10 cellular contexts compared by ENCODE assay signal in the genomic region with DNA sequence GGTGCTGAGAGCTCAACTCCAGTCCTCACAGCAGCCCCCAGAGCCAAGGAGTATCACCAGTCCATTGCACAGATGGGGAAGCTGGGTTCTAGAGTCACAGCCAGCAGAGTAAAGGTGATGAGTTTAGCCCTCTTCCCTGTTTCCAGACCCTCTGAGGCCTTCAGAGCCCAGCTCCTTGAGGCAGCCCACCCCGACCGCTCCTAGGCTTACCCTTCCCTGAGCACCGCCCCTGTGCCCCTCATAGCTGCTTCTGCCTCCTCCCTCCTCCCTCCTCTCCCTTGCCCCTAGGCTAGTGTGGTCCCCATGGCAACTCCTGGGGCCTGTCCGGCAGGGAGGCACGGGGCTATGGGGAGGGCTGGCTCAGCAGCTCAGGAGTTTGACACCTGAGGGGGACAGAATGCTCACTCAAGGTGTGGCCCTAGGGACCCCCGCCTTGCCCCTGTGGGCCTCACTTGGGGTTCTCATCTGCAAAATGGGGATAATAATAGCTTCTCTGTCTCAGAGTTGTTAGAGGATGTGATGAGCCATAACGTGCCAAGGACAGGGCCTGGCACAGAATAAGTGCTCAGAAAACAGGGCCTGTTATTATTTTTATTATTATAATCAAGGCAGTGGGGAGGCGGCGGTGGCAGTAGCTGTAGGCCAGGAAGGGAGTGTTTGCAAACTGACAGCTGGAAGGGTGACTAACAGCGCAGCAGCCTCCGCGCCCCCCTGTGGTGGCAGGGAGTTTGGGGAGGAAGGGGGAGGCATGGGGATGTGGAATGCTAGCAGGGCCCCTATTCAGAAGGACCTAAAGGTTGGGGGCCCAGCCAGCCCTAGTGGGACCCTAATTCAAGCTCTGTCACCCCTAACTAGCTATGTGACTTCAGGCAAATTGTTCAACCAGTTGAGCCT. TPM values are rescaled to one million over a fixed set of nuclear protein-coding genes. Genes with fewer than 3 reads are reported as not detected.
DNase-seq lines count a peak whose midpoint lies in the region; ATAC-seq and TF ChIP-seq lines count a peak whose summit lies in the region.
"Had no signal": no experiment of that assay in that cellular context is flagged by ENCODE, and none has a peak within 500 bp of the region (broad histone marks: within the 10 kb centered on the region; RNA-seq: fewer than 3 reads in every experiment).

No MANE protein-coding gene starts in this region.

- intact Hi-C loops in CD4-positive, alpha-beta T cell (cut with DNase I, micrococcal nuclease) = loop anchor here (1.0 kb wide), 2 partner anchors 12 to 22 kb away; no protein-coding TSS in a partner anchor

- POLR2A ChIA-PET in CD4-positive, alpha-beta T cell (lab: Charles Lee) = interaction anchor here (1.3 to 33.5 kb wide), 5 partner anchors 14 to 177 kb away, joined by 3 to 925 read pairs (median 4); a partner anchor contains a TSS
- POLR2A ChIA-PET in naive thymus-derived CD8-positive, alpha-beta T cell (lab: Charles Lee) = interaction anchor here (0.6 to 32.7 kb wide), 11 partner anchors 2 to 166 kb away, joined by 3 to 1300 read pairs (median 4); a partner anchor contains a TSS

- peaks cover 90% of the 10 kb centered on the region for H3K4me1 Mint-ChIP-seq in CD4-positive, alpha-beta T cell (ENCODE audit: low read depth)
- H3K4me1 Mint-ChIP-seq in activated naive CD4-positive, alpha-beta T cell treated with anti-CD3 and anti-CD28 coated beads, Interleukin-2, amount 10 ng/mL, durations not matched to agents 7 days and 5 days = peaks cover 89% of the 10 kb centered on the region
- H3K4me1 Mint-ChIP-seq in naive thymus-derived CD8-positive, alpha-beta T cell = peaks cover 40 to 93% (median 89%) of the 10 kb centered on the region in 4 donors

- CTCF ChIA-PET in CD4-positive, alpha-beta T cell (lab: Charles Lee) = interaction anchor here (0.5 to 14.8 kb wide), 13 partner anchors 11 to 196 kb away, joined by 3 to 353 read pairs (median 4); a partner anchor contains a TSS
- CTCF ChIA-PET in activated naive CD4-positive, alpha-beta T cell treated with anti-CD3 and anti-CD28 coated beads, Interleukin-2, amount 10 ng/mL, durations not matched to agents 7 days and 5 days (lab: Charles Lee) = interaction anchor here (0.8 to 15.9 kb wide), 10 partner anchors 9 to 172 kb away, joined by 3 to 880 read pairs (median 4); a partner anchor contains a TSS

- peak overlapping the region; percentile 94 for H3K27ac Mint-ChIP-seq in CD4-positive, alpha-beta T cell
- H3K27ac Mint-ChIP-seq in activated naive CD4-positive, alpha-beta T cell treated with anti-CD3 and anti-CD28 coated beads, Interleukin-2, amount 10 ng/mL, durations not matched to agents 7 days and 5 days = peak overlapping the region; percentile 80
- peak overlapping the region; percentile 81 to 94 (median 90) for H3K27ac Mint-ChIP-seq in naive thymus-derived CD8-positive, alpha-beta T cell

- TF ChIP-seq CTCF in CD4-positive, alpha-beta T cell (IDR thresholded peaks at IDR 0.05) = peak; percentile 68

- H3K4me3 Mint-ChIP-seq in CD4-positive, alpha-beta T cell = peak overlapping the region; percentile 74
- no peak overlapping the region for H3K4me3 Mint-ChIP-seq in activated naive CD4-positive, alpha-beta T cell treated with anti-CD3 and anti-CD28 coated beads, Interleukin-2, amount 10 ng/mL, durations not matched to agents 7 days and 5 days
- H3K4me3 Mint-ChIP-seq in naive thymus-derived CD8-positive, alpha-beta T cell = peak overlapping the region; percentile 61 to 96 (median 82)

- H3K27ac ChIP-seq in CD4-positive, alpha-beta T cell (ENCODE audit: low read depth, low read length) = peak overlapping the region; percentile 90

- DNase-seq in CD4-positive, alpha-beta T cell = peak; percentile 65 to 83 (median 74)
- DNase-seq in RPMI7951 (ENCODE audit: low read depth) (peak; percentile 38), putamen (ENCODE audit: low spot score) (no peak), DMS53 treated with DMSO at 0.1 percent for 48 hours (lab: John Stamatoyannopoulos, UW; ENCODE audit: unreplicated experiment) (no peak), NCI-H187 (lab: John Stamatoyannopoulos, UW) (no peak)
- peak; percentile 84 for DNase-seq in activated naive CD4-positive, alpha-beta T cell treated with anti-CD3 and anti-CD28 coated beads, Interleukin-2, amount 10 ng/mL, durations not matched to agents 7 days and 5 days
- DNase-seq in naive thymus-derived CD8-positive, alpha-beta T cell = peak; percentile 67 to 86 (median 72)
- DNase-seq: NCI-H446 had no signal

- no peaks in the 10 kb centered on the region for H3K27me3 ChIP-seq in CD4-positive, alpha-beta T cell (ENCODE audit: control insufficient read depth, insufficient read depth, low read length)

- no peaks in the 10 kb centered on the region for H3K9me3 ChIP-seq in CD4-positive, alpha-beta T cell (ENCODE audit: control insufficient read depth, low read length)

- H3K27me3 Mint-ChIP-seq in CD4-positive, alpha-beta T cell = no peaks in the 10 kb centered on the region
- no peaks in the 10 kb centered on the region for H3K27me3 Mint-ChIP-seq in activated naive CD4-positive, alpha-beta T cell treated with anti-CD3 and anti-CD28 coated beads, Interleukin-2, amount 10 ng/mL, durations not matched to agents 7 days and 5 days
- H3K27me3 Mint-ChIP-seq in naive thymus-derived CD8-positive, alpha-beta T cell = no peaks in the 10 kb centered on the region

- no peaks in the 10 kb centered on the region for H3K9me3 Mint-ChIP-seq in CD4-positive, alpha-beta T cell
- no peaks in the 10 kb centered on the region for H3K9me3 Mint-ChIP-seq in activated naive CD4-positive, alpha-beta T cell treated with anti-CD3 and anti-CD28 coated beads, Interleukin-2, amount 10 ng/mL, durations not matched to agents 7 days and 5 days
- H3K9me3 Mint-ChIP-seq in naive thymus-derived CD8-positive, alpha-beta T cell = no peaks in the 10 kb centered on the region

- ATAC-seq in CD4-positive, alpha-beta T cell (ENCODE audit: poor library complexity) = peak; percentile 47
- ATAC-seq in naive thymus-derived CD8-positive, alpha-beta T cell = peak; percentile 46 to 48
- ATAC-seq in GM18907 (IDR thresholded peaks at IDR 0.05; ENCODE audit: unreplicated experiment) = no peak

- peaks cover 53% of the 10 kb centered on the region for H3K36me3 Mint-ChIP-seq in CD4-positive, alpha-beta T cell (ENCODE audit: low read depth)
- peaks cover 51% of the 10 kb centered on the region for H3K36me3 Mint-ChIP-seq in activated naive CD4-positive, alpha-beta T cell treated with anti-CD3 and anti-CD28 coated beads, Interleukin-2, amount 10 ng/mL, durations not matched to agents 7 days and 5 days
- H3K36me3 Mint-ChIP-seq in naive thymus-derived CD8-positive, alpha-beta T cell = peaks cover 0 to 24% (median 0%) of the 10 kb centered on the region in 3 donors

RNA-seq across cellular contexts. Expression of a gene that starts 11.5 kb away (rescaled TPM):
- total RNA-seq in CD4-positive, alpha-beta T cell = 100 to 1,000 TPM; 114 to 118 TPM
- total RNA-seq in RPMI7951 (2014; rRNA removed; shearing (Covaris generic)) = 21.4 and 24.6 TPM in 2 replicates
- total RNA-seq in naive thymus-derived CD8-positive, alpha-beta T cell = 100 to 1,000 TPM; 220 TPM
- 100 to 1,000 TPM in 1 of 3 donors, 10 to 100 TPM in 2; 70.8 to 124 (median 79.8) TPM for polyA plus RNA-seq in naive thymus-derived CD8-positive, alpha-beta T cell

RNA-seq across cellular contexts. Expression of a gene that starts 19.3 kb away (rescaled TPM):
- under 1 TPM; 0.56 to 0.93 TPM for total RNA-seq in CD4-positive, alpha-beta T cell
- not detected in 2 replicates for total RNA-seq in RPMI7951 (2014; rRNA removed; shearing (Covaris generic))
- under 1 TPM; 0.57 to 0.80 TPM for total RNA-seq in naive thymus-derived CD8-positive, alpha-beta T cell
- not detected for polyA plus RNA-seq in naive thymus-derived CD8-positive, alpha-beta T cell

RNA-seq across cellular contexts. Expression of a gene that starts 33.0 kb away (rescaled TPM):
- total RNA-seq in CD4-positive, alpha-beta T cell = under 1 TPM; 0.16 to 0.53 TPM
- total RNA-seq in RPMI7951 (2014; rRNA removed; shearing (Covaris generic)) = not detected in 2 replicates
- under 1 TPM; 0.39 to 0.44 TPM for total RNA-seq in naive thymus-derived CD8-positive, alpha-beta T cell
- polyA plus RNA-seq in naive thymus-derived CD8-positive, alpha-beta T cell = not detected
- total RNA-seq: glomerular endothelial cell had no signal

RNA-seq across cellular contexts. Expression of a gene that starts 44.7 kb away (rescaled TPM):
- not detected for total RNA-seq in CD4-positive, alpha-beta T cell
- total RNA-seq in RPMI7951 (2014; rRNA removed; shearing (Covaris generic)) = not detected in 2 replicates
- not detected for total RNA-seq in naive thymus-derived CD8-positive, alpha-beta T cell
- not detected for polyA plus RNA-seq in naive thymus-derived CD8-positive, alpha-beta T cell
- total RNA-seq: glomerular endothelial cell had no signal

RNA-seq across cellular contexts. Expression of a gene that starts 49.6 kb away (rescaled TPM):
- 10 to 100 TPM; 37.8 to 38.9 TPM for total RNA-seq in CD4-positive, alpha-beta T cell
- 14.3 and 15.1 TPM in 2 replicates for total RNA-seq in RPMI7951 (2014; rRNA removed; shearing (Covaris generic))
- total RNA-seq in naive thymus-derived CD8-positive, alpha-beta T cell = 10 to 100 TPM; 82.8 to 83.6 TPM
- polyA plus RNA-seq in naive thymus-derived CD8-positive, alpha-beta T cell = 10 to 100 TPM; 16.3 to 32.2 (median 16.6) TPM

Comparison
In these comparisons a context has a peak if more than half of its experiments do, and no peak if none do; other contexts are left out.
1. DNase-seq: peak in CD4-positive, alpha-beta T cell (10 of 10), RPMI7951 (single experiment), activated naive CD4-positive, alpha-beta T cell treated with anti-CD3 and anti-CD28 coated beads, Interleukin-2, amount 10 ng/mL, durations not matched to agents 7 days and 5 days (single experiment) and naive thymus-derived CD8-positive, alpha-beta T cell (10 of 10); none in putamen (single experiment), DMS53 treated with DMSO at 0.1 percent for 48 hours (single experiment) and NCI-H187 (0 of 2).
2. Peak in every context shown above with its lines, with median percentiles within 50 percentile points of each other: H3K27ac Mint-ChIP-seq.